ENCODE assay signal across 1 cellular context in the genomic region with DNA sequence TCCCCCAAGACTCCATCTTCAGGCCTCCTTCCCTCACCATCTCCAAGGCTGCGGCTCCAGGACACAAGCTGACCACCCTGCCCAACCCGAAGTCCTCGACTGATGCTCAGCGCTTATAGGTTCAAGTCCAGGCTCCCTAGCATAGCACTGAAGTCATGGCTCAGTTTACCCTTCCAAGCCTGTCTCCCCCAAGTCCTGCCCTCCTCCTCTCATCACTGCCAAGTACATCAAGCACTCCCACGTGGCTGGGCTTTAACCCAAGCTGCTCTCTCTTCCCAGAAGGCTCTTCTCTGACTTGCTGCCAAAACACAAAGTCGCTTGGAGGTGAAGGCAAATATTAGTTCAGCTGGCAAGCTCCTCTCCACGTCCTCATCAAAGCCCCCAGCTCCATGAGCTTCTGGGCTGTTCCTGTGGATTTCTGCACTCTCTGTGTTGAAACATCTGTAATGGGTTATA.
A peak's percentile ranks its signal among the peaks of the same experiment; 100 is the strongest.
TF ChIP-seq lines count a peak whose summit lies in the region.

No MANE protein-coding gene starts in this region.

TF ChIP-seq in HepG2, 621 proteins besides CTCF, POLR2A, EP300 and RAD21 (continued from another document and continues in another):
- TF ChIP-seq, protein P1, sequence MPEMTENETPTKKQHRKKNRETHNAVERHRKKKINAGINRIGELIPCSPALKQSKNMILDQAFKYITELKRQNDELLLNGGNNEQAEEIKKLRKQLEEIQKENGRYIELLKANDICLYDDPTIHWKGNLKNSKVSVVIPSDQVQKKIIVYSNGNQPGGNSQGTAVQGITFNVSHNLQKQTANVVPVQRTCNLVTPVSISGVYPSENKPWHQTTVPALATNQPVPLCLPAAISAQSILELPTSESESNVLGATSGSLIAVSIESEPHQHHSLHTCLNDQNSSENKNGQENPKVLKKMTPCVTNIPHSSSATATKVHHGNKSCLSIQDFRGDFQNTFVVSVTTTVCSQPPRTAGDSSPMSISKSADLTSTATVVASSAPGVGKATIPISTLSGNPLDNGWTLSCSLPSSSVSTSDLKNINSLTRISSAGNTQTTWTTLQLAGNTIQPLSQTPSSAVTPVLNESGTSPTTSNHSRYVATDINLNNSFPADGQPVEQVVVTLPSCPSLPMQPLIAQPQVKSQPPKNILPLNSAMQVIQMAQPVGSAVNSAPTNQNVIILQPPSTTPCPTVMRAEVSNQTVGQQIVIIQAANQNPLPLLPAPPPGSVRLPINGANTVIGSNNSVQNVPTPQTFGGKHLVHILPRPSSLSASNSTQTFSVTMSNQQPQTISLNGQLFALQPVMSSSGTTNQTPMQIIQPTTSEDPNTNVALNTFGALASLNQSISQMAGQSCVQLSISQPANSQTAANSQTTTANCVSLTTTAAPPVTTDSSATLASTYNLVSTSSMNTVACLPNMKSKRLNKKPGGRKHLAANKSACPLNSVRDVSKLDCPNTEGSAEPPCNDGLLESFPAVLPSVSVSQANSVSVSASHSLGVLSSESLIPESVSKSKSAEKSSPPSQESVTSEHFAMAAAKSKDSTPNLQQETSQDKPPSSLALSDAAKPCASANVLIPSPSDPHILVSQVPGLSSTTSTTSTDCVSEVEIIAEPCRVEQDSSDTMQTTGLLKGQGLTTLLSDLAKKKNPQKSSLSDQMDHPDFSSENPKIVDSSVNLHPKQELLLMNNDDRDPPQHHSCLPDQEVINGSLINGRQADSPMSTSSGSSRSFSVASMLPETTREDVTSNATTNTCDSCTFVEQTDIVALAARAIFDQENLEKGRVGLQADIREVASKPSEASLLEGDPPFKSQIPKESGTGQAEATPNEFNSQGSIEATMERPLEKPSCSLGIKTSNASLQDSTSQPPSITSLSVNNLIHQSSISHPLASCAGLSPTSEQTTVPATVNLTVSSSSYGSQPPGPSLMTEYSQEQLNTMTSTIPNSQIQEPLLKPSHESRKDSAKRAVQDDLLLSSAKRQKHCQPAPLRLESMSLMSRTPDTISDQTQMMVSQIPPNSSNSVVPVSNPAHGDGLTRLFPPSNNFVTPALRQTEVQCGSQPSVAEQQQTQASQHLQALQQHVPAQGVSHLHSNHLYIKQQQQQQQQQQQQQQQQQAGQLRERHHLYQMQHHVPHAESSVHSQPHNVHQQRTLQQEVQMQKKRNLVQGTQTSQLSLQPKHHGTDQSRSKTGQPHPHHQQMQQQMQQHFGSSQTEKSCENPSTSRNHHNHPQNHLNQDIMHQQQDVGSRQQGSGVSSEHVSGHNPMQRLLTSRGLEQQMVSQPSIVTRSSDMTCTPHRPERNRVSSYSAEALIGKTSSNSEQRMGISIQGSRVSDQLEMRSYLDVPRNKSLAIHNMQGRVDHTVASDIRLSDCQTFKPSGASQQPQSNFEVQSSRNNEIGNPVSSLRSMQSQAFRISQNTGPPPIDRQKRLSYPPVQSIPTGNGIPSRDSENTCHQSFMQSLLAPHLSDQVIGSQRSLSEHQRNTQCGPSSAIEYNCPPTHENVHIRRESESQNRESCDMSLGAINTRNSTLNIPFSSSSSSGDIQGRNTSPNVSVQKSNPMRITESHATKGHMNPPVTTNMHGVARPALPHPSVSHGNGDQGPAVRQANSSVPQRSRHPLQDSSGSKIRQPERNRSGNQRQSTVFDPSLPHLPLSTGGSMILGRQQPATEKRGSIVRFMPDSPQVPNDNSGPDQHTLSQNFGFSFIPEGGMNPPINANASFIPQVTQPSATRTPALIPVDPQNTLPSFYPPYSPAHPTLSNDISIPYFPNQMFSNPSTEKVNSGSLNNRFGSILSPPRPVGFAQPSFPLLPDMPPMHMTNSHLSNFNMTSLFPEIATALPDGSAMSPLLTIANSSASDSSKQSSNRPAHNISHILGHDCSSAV (CRISPR knock-in tag; IDR thresholded peaks at IDR 0.05; ENCODE audit: borderline replicate concordance) = no peak
- TF ChIP-seq, protein P2, sequence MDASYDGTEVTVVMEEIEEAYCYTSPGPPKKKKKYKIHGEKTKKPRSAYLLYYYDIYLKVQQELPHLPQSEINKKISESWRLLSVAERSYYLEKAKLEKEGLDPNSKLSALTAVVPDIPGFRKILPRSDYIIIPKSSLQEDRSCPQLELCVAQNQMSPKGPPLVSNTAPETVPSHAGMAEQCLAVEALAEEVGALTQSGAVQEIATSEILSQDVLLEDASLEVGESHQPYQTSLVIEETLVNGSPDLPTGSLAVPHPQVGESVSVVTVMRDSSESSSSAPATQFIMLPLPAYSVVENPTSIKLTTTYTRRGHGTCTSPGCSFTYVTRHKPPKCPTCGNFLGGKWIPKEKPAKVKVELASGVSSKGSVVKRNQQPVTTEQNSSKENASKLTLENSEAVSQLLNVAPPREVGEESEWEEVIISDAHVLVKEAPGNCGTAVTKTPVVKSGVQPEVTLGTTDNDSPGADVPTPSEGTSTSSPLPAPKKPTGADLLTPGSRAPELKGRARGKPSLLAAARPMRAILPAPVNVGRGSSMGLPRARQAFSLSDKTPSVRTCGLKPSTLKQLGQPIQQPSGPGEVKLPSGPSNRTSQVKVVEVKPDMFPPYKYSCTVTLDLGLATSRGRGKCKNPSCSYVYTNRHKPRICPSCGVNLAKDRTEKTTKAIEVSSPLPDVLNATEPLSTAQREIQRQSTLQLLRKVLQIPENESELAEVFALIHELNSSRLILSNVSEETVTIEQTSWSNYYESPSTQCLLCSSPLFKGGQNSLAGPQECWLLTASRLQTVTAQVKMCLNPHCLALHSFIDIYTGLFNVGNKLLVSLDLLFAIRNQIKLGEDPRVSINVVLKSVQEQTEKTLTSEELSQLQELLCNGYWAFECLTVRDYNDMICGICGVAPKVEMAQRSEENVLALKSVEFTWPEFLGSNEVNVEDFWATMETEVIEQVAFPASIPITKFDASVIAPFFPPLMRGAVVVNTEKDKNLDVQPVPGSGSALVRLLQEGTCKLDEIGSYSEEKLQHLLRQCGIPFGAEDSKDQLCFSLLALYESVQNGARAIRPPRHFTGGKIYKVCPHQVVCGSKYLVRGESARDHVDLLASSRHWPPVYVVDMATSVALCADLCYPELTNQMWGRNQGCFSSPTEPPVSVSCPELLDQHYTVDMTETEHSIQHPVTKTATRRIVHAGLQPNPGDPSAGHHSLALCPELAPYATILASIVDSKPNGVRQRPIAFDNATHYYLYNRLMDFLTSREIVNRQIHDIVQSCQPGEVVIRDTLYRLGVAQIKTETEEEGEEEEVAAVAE (CRISPR knock-in tag; IDR thresholded peaks at IDR 0.05; ENCODE audit: borderline replicate concordance) = 0 out of 2 replicates have a peak, but pooled peaks have one; percentile 37
- TF ChIP-seq, protein P3, sequence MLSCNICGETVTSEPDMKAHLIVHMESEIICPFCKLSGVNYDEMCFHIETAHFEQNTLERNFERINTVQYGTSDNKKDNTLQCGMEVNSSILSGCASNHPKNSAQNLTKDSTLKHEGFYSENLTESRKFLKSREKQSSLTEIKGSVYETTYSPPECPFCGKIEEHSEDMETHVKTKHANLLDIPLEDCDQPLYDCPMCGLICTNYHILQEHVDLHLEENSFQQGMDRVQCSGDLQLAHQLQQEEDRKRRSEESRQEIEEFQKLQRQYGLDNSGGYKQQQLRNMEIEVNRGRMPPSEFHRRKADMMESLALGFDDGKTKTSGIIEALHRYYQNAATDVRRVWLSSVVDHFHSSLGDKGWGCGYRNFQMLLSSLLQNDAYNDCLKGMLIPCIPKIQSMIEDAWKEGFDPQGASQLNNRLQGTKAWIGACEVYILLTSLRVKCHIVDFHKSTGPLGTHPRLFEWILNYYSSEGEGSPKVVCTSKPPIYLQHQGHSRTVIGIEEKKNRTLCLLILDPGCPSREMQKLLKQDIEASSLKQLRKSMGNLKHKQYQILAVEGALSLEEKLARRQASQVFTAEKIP (CRISPR knock-in tag; IDR thresholded peaks at IDR 0.05; ENCODE audit: borderline replicate concordance) = no peak
- TF ChIP-seq PAF1 (CRISPR knock-in tag; IDR thresholded peaks at IDR 0.05) (no peak), GTF3A (CRISPR knock-in tag; conservative IDR thresholded peaks at IDR 0.05) (no peak), KAT2B (IDR thresholded peaks at IDR 0.05; ENCODE audit: borderline replicate concordance, low read depth, low read length) (no peak), ZSCAN31 (CRISPR knock-in tag; IDR thresholded peaks at IDR 0.05; ENCODE audit: low read depth) (no peak), FOXA3 (CRISPR knock-in tag; IDR thresholded peaks at IDR 0.05) (peak; percentile 87), HMG20A (CRISPR knock-in tag; IDR thresholded peaks at IDR 0.05; ENCODE audit: borderline replicate concordance) (peak; percentile 65), ATAD3A (CRISPR knock-in tag; IDR thresholded peaks at IDR 0.05) (no peak), ZNF143 (CRISPR knock-in tag; IDR thresholded peaks at IDR 0.05) (peak; percentile 83), ZNF225 (CRISPR knock-in tag; IDR thresholded peaks at IDR 0.05) (no peak), ZNF619 (CRISPR knock-in tag; IDR thresholded peaks at IDR 0.05) (no peak), PHF20 (CRISPR knock-in tag; IDR thresholded peaks at IDR 0.05) (no peak), ZNF350 (CRISPR knock-in tag; IDR thresholded peaks at IDR 0.05; ENCODE audit: borderline replicate concordance, low read depth) (no peak), PITX1 (CRISPR knock-in tag; IDR thresholded peaks at IDR 0.05) (peak; percentile 71)
- TF ChIP-seq, protein P4, sequence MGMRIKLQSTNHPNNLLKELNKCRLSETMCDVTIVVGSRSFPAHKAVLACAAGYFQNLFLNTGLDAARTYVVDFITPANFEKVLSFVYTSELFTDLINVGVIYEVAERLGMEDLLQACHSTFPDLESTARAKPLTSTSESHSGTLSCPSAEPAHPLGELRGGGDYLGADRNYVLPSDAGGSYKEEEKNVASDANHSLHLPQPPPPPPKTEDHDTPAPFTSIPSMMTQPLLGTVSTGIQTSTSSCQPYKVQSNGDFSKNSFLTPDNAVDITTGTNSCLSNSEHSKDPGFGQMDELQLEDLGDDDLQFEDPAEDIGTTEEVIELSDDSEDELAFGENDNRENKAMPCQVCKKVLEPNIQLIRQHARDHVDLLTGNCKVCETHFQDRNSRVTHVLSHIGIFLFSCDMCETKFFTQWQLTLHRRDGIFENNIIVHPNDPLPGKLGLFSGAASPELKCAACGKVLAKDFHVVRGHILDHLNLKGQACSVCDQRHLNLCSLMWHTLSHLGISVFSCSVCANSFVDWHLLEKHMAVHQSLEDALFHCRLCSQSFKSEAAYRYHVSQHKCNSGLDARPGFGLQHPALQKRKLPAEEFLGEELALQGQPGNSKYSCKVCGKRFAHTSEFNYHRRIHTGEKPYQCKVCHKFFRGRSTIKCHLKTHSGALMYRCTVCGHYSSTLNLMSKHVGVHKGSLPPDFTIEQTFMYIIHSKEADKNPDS (CRISPR knock-in tag; IDR thresholded peaks at IDR 0.05) = no peak
- TF ChIP-seq, protein P5, sequence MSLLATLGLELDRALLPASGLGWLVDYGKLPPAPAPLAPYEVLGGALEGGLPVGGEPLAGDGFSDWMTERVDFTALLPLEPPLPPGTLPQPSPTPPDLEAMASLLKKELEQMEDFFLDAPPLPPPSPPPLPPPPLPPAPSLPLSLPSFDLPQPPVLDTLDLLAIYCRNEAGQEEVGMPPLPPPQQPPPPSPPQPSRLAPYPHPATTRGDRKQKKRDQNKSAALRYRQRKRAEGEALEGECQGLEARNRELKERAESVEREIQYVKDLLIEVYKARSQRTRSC (CRISPR knock-in tag; IDR thresholded peaks at IDR 0.05; ENCODE audit: low read depth) = no peak
- TF ChIP-seq, protein P6, sequence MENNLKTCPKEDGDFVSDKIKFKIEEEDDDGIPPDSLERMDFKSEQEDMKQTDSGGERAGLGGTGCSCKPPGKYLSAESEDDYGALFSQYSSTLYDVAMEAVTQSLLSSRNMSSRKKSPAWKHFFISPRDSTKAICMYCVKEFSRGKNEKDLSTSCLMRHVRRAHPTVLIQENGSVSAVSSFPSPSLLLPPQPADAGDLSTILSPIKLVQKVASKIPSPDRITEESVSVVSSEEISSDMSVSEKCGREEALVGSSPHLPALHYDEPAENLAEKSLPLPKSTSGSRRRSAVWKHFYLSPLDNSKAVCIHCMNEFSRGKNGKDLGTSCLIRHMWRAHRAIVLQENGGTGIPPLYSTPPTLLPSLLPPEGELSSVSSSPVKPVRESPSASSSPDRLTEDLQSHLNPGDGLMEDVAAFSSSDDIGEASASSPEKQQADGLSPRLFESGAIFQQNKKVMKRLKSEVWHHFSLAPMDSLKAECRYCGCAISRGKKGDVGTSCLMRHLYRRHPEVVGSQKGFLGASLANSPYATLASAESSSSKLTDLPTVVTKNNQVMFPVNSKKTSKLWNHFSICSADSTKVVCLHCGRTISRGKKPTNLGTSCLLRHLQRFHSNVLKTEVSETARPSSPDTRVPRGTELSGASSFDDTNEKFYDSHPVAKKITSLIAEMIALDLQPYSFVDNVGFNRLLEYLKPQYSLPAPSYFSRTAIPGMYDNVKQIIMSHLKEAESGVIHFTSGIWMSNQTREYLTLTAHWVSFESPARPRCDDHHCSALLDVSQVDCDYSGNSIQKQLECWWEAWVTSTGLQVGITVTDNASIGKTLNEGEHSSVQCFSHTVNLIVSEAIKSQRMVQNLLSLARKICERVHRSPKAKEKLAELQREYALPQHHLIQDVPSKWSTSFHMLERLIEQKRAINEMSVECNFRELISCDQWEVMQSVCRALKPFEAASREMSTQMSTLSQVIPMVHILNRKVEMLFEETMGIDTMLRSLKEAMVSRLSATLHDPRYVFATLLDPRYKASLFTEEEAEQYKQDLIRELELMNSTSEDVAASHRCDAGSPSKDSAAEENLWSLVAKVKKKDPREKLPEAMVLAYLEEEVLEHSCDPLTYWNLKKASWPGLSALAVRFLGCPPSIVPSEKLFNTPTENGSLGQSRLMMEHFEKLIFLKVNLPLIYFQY (CRISPR knock-in tag; IDR thresholded peaks at IDR 0.05; ENCODE audit: borderline replicate concordance) = 0 out of 2 replicates have a peak, but pooled peaks have one; percentile 20
- TF ChIP-seq, protein P7, sequence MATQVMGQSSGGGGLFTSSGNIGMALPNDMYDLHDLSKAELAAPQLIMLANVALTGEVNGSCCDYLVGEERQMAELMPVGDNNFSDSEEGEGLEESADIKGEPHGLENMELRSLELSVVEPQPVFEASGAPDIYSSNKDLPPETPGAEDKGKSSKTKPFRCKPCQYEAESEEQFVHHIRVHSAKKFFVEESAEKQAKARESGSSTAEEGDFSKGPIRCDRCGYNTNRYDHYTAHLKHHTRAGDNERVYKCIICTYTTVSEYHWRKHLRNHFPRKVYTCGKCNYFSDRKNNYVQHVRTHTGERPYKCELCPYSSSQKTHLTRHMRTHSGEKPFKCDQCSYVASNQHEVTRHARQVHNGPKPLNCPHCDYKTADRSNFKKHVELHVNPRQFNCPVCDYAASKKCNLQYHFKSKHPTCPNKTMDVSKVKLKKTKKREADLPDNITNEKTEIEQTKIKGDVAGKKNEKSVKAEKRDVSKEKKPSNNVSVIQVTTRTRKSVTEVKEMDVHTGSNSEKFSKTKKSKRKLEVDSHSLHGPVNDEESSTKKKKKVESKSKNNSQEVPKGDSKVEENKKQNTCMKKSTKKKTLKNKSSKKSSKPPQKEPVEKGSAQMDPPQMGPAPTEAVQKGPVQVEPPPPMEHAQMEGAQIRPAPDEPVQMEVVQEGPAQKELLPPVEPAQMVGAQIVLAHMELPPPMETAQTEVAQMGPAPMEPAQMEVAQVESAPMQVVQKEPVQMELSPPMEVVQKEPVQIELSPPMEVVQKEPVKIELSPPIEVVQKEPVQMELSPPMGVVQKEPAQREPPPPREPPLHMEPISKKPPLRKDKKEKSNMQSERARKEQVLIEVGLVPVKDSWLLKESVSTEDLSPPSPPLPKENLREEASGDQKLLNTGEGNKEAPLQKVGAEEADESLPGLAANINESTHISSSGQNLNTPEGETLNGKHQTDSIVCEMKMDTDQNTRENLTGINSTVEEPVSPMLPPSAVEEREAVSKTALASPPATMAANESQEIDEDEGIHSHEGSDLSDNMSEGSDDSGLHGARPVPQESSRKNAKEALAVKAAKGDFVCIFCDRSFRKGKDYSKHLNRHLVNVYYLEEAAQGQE (IDR thresholded peaks at IDR 0.05; ENCODE audit: borderline replicate concordance in 1 of 2, low read depth in 1 of 2, low read length in 2 of 2) = no peak
- TF ChIP-seq, protein P8, sequence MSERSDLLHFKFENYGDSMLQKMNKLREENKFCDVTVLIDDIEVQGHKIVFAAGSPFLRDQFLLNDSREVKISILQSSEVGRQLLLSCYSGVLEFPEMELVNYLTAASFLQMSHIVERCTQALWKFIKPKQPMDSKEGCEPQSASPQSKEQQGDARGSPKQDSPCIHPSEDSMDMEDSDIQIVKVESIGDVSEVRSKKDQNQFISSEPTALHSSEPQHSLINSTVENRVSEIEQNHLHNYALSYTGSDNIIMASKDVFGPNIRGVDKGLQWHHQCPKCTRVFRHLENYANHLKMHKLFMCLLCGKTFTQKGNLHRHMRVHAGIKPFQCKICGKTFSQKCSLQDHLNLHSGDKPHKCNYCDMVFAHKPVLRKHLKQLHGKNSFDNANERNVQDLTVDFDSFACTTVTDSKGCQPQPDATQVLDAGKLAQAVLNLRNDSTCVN (CRISPR knock-in tag; IDR thresholded peaks at IDR 0.05; ENCODE audit: borderline replicate concordance) = no peak
